In genomic region chr1:36366091-36366661, GRCh38 we compare ENCODE assay signal across 7 cellular contexts.
A peak's percentile ranks its signal among the peaks of the same experiment; 100 is the strongest.
DNase-seq lines count a peak whose midpoint lies in the region; ATAC-seq and TF ChIP-seq lines count a peak whose summit lies in the region.

No MANE protein-coding gene starts in this region.

- no peak for ATAC-seq in HG02970 (IDR thresholded peaks at IDR 0.05; ENCODE audit: low FRiP score, unreplicated experiment)
- no peak for ATAC-seq in GM21619 (IDR thresholded peaks at IDR 0.05; ENCODE audit: unreplicated experiment)

- H3K4me3 ChIP-seq in foreskin fibroblast (ENCODE audit: low read depth in 1 of 2, low read length in 2 of 2): no peak overlapping the region
- H3K4me3 ChIP-seq in parathyroid adenoma (ENCODE audit: low read depth, low read length): no peak overlapping the region

- DNase-seq in NCI-H1694 treated with DMSO at 0.1 percent for 48 hours (lab: John Stamatoyannopoulos, UW) (peak; percentile 95), activated T-cell treated with anti-CD3 and anti-CD28 coated beads for 1 hour (ENCODE audit: low read depth) (peak; percentile 32), foreskin fibroblast (peak; percentile 60 to 67), NCI-H2107 (lab: John Stamatoyannopoulos, UW) (no peak)

- no peak overlapping the region for H3K4me2 ChIP-seq in parathyroid adenoma (ENCODE audit: low read length)

- TF ChIP-seq CTCF in foreskin fibroblast (IDR thresholded peaks at IDR 0.05; ENCODE audit: low read depth, low read length) (no peak), parathyroid adenoma (IDR thresholded peaks at IDR 0.05) (no peak)

- no peak overlapping the region for H2AFZ ChIP-seq in parathyroid adenoma

- H3K36me3 ChIP-seq in parathyroid adenoma (ENCODE audit: control insufficient read depth, insufficient read depth, low read length): no peaks in the 10 kb centered on the region

- no peak overlapping the region for H3K9ac ChIP-seq in parathyroid adenoma

- H3K27ac ChIP-seq in parathyroid adenoma: peak overlapping the region; percentile 19

- H3K79me2 ChIP-seq in parathyroid adenoma: peaks cover 13% of the 10 kb centered on the region

- no peaks in the 10 kb centered on the region for H3K27me3 ChIP-seq in parathyroid adenoma (ENCODE audit: control insufficient read depth, insufficient read depth, low read length)

- peaks cover 4% of the 10 kb centered on the region for H3K4me1 ChIP-seq in parathyroid adenoma

- no peaks in the 10 kb centered on the region for H3K9me3 ChIP-seq in parathyroid adenoma (ENCODE audit: control insufficient read depth, low read length)
